In the genomic region with DNA sequence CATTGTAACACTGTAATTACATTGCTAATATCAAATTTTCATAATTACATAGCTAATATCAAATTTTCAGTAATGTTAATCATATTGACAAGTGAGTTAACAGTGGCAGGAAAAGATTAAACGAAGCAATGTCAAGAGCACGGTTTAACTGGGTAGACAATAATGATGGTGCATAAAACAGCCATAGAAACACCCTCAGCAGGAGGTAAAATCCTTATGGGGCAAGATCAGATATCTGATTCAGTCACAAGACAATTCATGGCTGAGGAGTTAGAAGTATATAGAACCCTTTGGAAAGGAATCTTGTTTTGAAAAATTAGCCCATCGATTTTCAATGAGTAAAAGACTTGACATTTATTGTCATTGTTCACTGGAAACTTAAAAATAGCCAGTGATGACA, we compare ENCODE assay signal across 24 cellular contexts.
"Had no signal": no experiment of that assay in that cellular context is flagged by ENCODE, and none has a peak within 500 bp of the region (broad histone marks: within the 10 kb centered on the region; RNA-seq: fewer than 3 reads in every experiment).

No MANE protein-coding gene starts in this region.

- H3K4me1 ChIP-seq: gastrocnemius medialis, heart left ventricle had no signal

- DNase-seq: activated B cell treated with CpG ODN at 0.5 μM for 24 hours; activated CD4-positive, alpha-beta T cell treated with anti-CD3 and anti-CD28 coated beads for 48 hours; activated CD4-positive, alpha-beta T cell treated with anti-CD3 and anti-CD28 coated beads, Interleukin-2, amount 50 U/mL, for 1 hour; activated CD4-positive, alpha-beta T cell treated with anti-CD3 and anti-CD28 coated beads, Interleukin-2, amount 50 U/mL, for 48 hours; activated CD8-positive, alpha-beta memory T cell treated with anti-CD3 and anti-CD28 coated beads for 24 hours; activated CD8-positive, alpha-beta T cell treated with anti-CD3 and anti-CD28 coated beads for 36 hours; activated effector memory CD4-positive, alpha-beta T cell treated with Interleukin-2 at 50 U/mL for 16 hours; activated gamma-delta T cell treated with Interleukin-2 at 50 U/mL for 16 hours; activated naive CD4-positive, alpha-beta T cell treated with anti-CD3 and anti-CD28 coated beads, Interleukin-2, amount 50 U/mL, for 16 hours; activated naive CD4-positive, alpha-beta T cell treated with Interleukin-2 at 50 U/mL for 16 hours; activated T-cell treated with anti-CD3 and anti-CD28 coated beads, Interleukin-2, amount 50 U/mL, for 4 hours; amniotic stem cell; anterior cingulate cortex; brain microvascular endothelial cell; dorsolateral prefrontal cortex; effector memory CD4-positive, alpha-beta T cell; endodermal cell; foreskin fibroblast; gastrocnemius medialis; glutamatergic neuron; heart left ventricle; T-helper 9 cell; WERI-Rb-1 had no signal

- H3K27me3 ChIP-seq: brain microvascular endothelial cell, dorsolateral prefrontal cortex, gastrocnemius medialis, heart left ventricle had no signal

- H3K27ac ChIP-seq: brain microvascular endothelial cell, coronary artery, dorsolateral prefrontal cortex, gastrocnemius medialis, heart left ventricle, WERI-Rb-1 had no signal

- H3K36me3 ChIP-seq: brain microvascular endothelial cell, gastrocnemius medialis, heart left ventricle, WERI-Rb-1 had no signal

- H3K4me3 ChIP-seq: coronary artery, dorsolateral prefrontal cortex, gastrocnemius medialis, heart left ventricle had no signal
